In the genomic region with DNA sequence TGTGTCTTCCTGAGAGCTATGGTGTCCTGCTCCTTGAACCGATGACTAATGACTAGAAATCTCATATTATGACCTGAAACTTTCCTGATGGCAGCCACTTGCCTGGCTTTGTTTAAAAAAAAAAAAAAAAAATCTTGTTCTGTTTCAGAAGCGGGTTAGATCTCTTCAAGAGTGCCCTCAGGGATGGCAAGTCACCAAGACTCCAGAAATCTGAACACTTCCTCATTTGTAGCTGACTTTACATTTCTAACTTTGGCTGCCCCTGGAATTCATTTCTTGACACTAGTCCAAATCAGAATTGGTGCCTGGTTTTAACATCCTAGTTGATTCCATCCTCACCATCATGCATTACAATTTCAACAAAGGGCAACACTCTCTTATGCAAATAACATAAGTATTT, we compare ENCODE assay signal across 1 cellular context.
TF ChIP-seq lines count a peak whose summit lies in the region.

No MANE protein-coding gene starts in this region.

TF ChIP-seq in SK-N-SH treated with all-trans-retinoic acid at 6 μM for 48 hours, 23 proteins besides CTCF, POLR2A, EP300 and RAD21 (continued from another document):
- TF ChIP-seq TSHZ2 (CRISPR knock-in tag; IDR thresholded peaks at IDR 0.05) = no peak
- TF ChIP-seq, protein P1, sequence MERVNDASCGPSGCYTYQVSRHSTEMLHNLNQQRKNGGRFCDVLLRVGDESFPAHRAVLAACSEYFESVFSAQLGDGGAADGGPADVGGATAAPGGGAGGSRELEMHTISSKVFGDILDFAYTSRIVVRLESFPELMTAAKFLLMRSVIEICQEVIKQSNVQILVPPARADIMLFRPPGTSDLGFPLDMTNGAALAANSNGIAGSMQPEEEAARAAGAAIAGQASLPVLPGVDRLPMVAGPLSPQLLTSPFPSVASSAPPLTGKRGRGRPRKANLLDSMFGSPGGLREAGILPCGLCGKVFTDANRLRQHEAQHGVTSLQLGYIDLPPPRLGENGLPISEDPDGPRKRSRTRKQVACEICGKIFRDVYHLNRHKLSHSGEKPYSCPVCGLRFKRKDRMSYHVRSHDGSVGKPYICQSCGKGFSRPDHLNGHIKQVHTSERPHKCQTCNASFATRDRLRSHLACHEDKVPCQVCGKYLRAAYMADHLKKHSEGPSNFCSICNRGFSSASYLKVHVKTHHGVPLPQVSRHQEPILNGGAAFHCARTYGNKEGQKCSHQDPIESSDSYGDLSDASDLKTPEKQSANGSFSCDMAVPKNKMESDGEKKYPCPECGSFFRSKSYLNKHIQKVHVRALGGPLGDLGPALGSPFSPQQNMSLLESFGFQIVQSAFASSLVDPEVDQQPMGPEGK (CRISPR knock-in tag; IDR thresholded peaks at IDR 0.05; ENCODE audit: borderline replicate concordance) = no peak
- no peak for TF ChIP-seq CSDC2 (CRISPR knock-in tag; IDR thresholded peaks at IDR 0.05)
